In genomic region chr1:109499661-109500536, GRCh38 we compare ENCODE assay signal across 7 cellular contexts. TPM values are rescaled to one million over a fixed set of nuclear protein-coding genes. Genes with fewer than 3 reads are reported as not detected.
DNase-seq lines count a peak whose midpoint lies in the region; ATAC-seq and TF ChIP-seq lines count a peak whose summit lies in the region.
"Had no signal": no experiment of that assay in that cellular context is flagged by ENCODE, and none has a peak within 500 bp of the region (broad histone marks: within the 10 kb centered on the region; RNA-seq: fewer than 3 reads in every experiment).

No MANE protein-coding gene starts in this region.

- H3K4me1 Mint-ChIP-seq in activated naive CD8-positive, alpha-beta T cell treated with anti-CD3 and anti-CD28 coated beads, Interleukin-2, amount 10 ng/mL, durations not matched to agents 7 days and 5 days: peaks cover 79% of the 10 kb centered on the region

- H3K79me2 ChIP-seq in DND-41 (ENCODE audit: insufficient read depth, low read length): peaks cover 20% of the 10 kb centered on the region

- no peak overlapping the region for H3K9ac ChIP-seq in DND-41 (ENCODE audit: low read depth, low read length)

- H3K27ac Mint-ChIP-seq in activated naive CD8-positive, alpha-beta T cell treated with anti-CD3 and anti-CD28 coated beads, Interleukin-2, amount 10 ng/mL, durations not matched to agents 7 days and 5 days: peak overlapping the region; percentile 99

- no peak overlapping the region for H3K4me2 ChIP-seq in DND-41 (ENCODE audit: insufficient read depth, low read length)

- no peaks in the 10 kb centered on the region for H3K9me3 ChIP-seq in DND-41 (ENCODE audit: insufficient read depth, low read length, severe bottlenecking)

- no peaks in the 10 kb centered on the region for H3K27me3 Mint-ChIP-seq in activated naive CD8-positive, alpha-beta T cell treated with anti-CD3 and anti-CD28 coated beads, Interleukin-2, amount 10 ng/mL, durations not matched to agents 7 days and 5 days

- peaks cover 58% of the 10 kb centered on the region for H3K36me3 ChIP-seq in DND-41 (ENCODE audit: insufficient read depth, low read length)

- H3K4me3 Mint-ChIP-seq in activated naive CD8-positive, alpha-beta T cell treated with anti-CD3 and anti-CD28 coated beads, Interleukin-2, amount 10 ng/mL, durations not matched to agents 7 days and 5 days: peak overlapping the region; percentile 81

- no peak overlapping the region for H3K27ac ChIP-seq in DND-41 (ENCODE audit: low read length)

- POLR2A ChIA-PET in activated naive CD8-positive, alpha-beta T cell treated with anti-CD3 and anti-CD28 coated beads, Interleukin-2, amount 10 ng/mL, durations not matched to agents 7 days and 5 days (lab: Charles Lee): interaction anchor here (0.6 to 17.7 kb wide), 5 partner anchors 10 to 32 kb away, joined by 3 to 212 read pairs (median 4); partner anchors contain the start of genes AMIGO1 and ATXN7L2

- H3K36me3 Mint-ChIP-seq in activated naive CD8-positive, alpha-beta T cell treated with anti-CD3 and anti-CD28 coated beads, Interleukin-2, amount 10 ng/mL, durations not matched to agents 7 days and 5 days: peaks cover 22% of the 10 kb centered on the region

- TF ChIP-seq CTCF in DND-41 (IDR thresholded peaks at IDR 0.05; ENCODE audit: borderline replicate concordance, extremely low read depth, low read length, poor library complexity, severe bottlenecking): peak; percentile 61

- H3K27me3 ChIP-seq in DND-41 (ENCODE audit: insufficient read depth, low read length, poor library complexity): no peaks in the 10 kb centered on the region

- DNase-seq in DND-41 (peak; percentile 54), NCI-H69 (lab: John Stamatoyannopoulos, UW) (peak; percentile 58), mucosa of gallbladder (ENCODE audit: low spot score) (peak; percentile 50), NCI-H446 treated with DMSO at 0.1 percent for 48 hours (lab: John Stamatoyannopoulos, UW) (no peak), NCI-H2107 treated with DMSO at 0.1 percent for 48 hours (lab: John Stamatoyannopoulos, UW; ENCODE audit: unreplicated experiment) (no peak)
- DNase-seq in activated naive CD8-positive, alpha-beta T cell treated with anti-CD3 and anti-CD28 coated beads, Interleukin-2, amount 10 ng/mL, durations not matched to agents 7 days and 5 days: peak; percentile 67

- 0 out of 3 replicates have a peak, but pooled peaks have one; percentile 16 for ATAC-seq in DND-41 (ENCODE audit: insufficient read depth, low read depth)
- ATAC-seq in activated naive CD8-positive, alpha-beta T cell treated with anti-CD3 and anti-CD28 coated beads, Interleukin-2, amount 10 ng/mL, durations not matched to agents 7 days and 5 days (ENCODE audit: low read depth): peak; percentile 20

- no peaks in the 10 kb centered on the region for H3K9me3 Mint-ChIP-seq in activated naive CD8-positive, alpha-beta T cell treated with anti-CD3 and anti-CD28 coated beads, Interleukin-2, amount 10 ng/mL, durations not matched to agents 7 days and 5 days

- peaks cover 38% of the 10 kb centered on the region for H3K4me1 ChIP-seq in DND-41 (ENCODE audit: insufficient read depth, low read length)

- no peak overlapping the region for H3K4me3 ChIP-seq in DND-41 (ENCODE audit: low read depth in 1 of 2, low read length in 2 of 2)

- H2AFZ ChIP-seq in DND-41 (ENCODE audit: low read depth, low read length): no peak overlapping the region

- H4K20me1 ChIP-seq in DND-41 (ENCODE audit: insufficient read depth, low read length): peaks cover 21% of the 10 kb centered on the region

RNA-seq across cellular contexts. Expression of gene CYB561D1, which starts 6.0 kb away (rescaled TPM):
- 10 to 100 TPM; 24.3 to 25.1 TPM for total RNA-seq in activated naive CD8-positive, alpha-beta T cell treated with anti-CD3 and anti-CD28 coated beads, Interleukin-2, amount 10 ng/mL, durations not matched to agents 7 days and 5 days
- total RNA-seq in mucosa of gallbladder: 18.5 TPM

RNA-seq across cellular contexts. Expression of gene AMIGO1, which starts 9.6 kb away (rescaled TPM):
- 1 to 10 TPM; 8.2 to 9.4 TPM for total RNA-seq in activated naive CD8-positive, alpha-beta T cell treated with anti-CD3 and anti-CD28 coated beads, Interleukin-2, amount 10 ng/mL, durations not matched to agents 7 days and 5 days
- total RNA-seq in mucosa of gallbladder: 15.6 TPM

RNA-seq across cellular contexts. Expression of gene ATXN7L2, which starts 16.2 kb away (rescaled TPM):
- 10 to 100 TPM; 10.4 to 12.4 TPM for total RNA-seq in activated naive CD8-positive, alpha-beta T cell treated with anti-CD3 and anti-CD28 coated beads, Interleukin-2, amount 10 ng/mL, durations not matched to agents 7 days and 5 days
- total RNA-seq in mucosa of gallbladder: 5.4 TPM

RNA-seq across cellular contexts. Expression of gene SYPL2, which starts 33.6 kb away (rescaled TPM):
- not detected for total RNA-seq in activated naive CD8-positive, alpha-beta T cell treated with anti-CD3 and anti-CD28 coated beads, Interleukin-2, amount 10 ng/mL, durations not matched to agents 7 days and 5 days
- 3.1 TPM for total RNA-seq in mucosa of gallbladder

RNA-seq across cellular contexts. Expression of gene GPR61, which starts 39.8 kb away (rescaled TPM):
- under 1 TPM in 1 of 2 experiments, not detected in 1; 0.39 TPM for total RNA-seq in activated naive CD8-positive, alpha-beta T cell treated with anti-CD3 and anti-CD28 coated beads, Interleukin-2, amount 10 ng/mL, durations not matched to agents 7 days and 5 days
- total RNA-seq in mucosa of gallbladder: 0.29 TPM
- total RNA-seq: activated CD8-positive, alpha-beta memory T cell treated with anti-CD3 and anti-CD28 coated beads for 36 hours had no signal

Comparison
In these comparisons a context has a peak if more than half of its experiments do, and no peak if none do; other contexts are left out.
1. DNase-seq: peak in DND-41 (single experiment), NCI-H69 (single experiment), activated naive CD8-positive, alpha-beta T cell treated with anti-CD3 and anti-CD28 coated beads, Interleukin-2, amount 10 ng/mL, durations not matched to agents 7 days and 5 days (single experiment) and mucosa of gallbladder (single experiment); none in NCI-H446 treated with DMSO at 0.1 percent for 48 hours (single experiment) and NCI-H2107 treated with DMSO at 0.1 percent for 48 hours (single experiment).